ENCODE assay signal across 20 cellular contexts in the genomic region with DNA sequence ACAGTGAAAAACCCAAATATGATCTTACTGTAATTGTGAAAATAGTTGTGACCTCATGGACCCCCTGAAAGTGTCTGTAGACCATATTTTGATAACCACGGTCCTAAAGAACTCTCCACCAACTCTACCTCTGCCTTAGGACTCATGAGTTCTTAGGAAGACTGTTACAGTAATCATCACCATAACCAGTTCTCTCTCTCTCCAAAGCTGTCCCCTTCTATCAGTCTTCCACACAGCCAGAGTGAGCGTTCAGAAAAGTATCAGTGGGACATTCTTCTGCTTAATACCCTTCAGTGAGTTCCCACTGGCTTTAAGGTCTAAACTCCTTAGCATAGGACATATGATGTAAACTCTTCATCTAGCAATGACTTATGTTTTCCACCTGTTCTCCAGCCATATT.
"Had no signal": no experiment of that assay in that cellular context is flagged by ENCODE, and none has a peak within 500 bp of the region (broad histone marks: within the 10 kb centered on the region; RNA-seq: fewer than 3 reads in every experiment).

No MANE protein-coding gene starts in this region.

- ATAC-seq: foreskin keratinocyte; mucosa of descending colon; naive thymus-derived CD8-positive, alpha-beta T cell; stimulated activated naive B cell treated with anti-CD40 and anti-IgM and Interleukin-4, amounts not matched to agents 10 μg/mL and 1 μg/mL and 100 μg/mL, for 72 hours; stimulated activated naive CD8-positive, alpha-beta T cell treated with anti-CD3 and anti-CD28 coated beads, Interleukin-15, amount 100 ng/mL, for 72 hours; upper lobe of right lung had no signal

- H3K27me3 ChIP-seq: hepatocyte, neural progenitor cell, ovary, right atrium auricular region, sigmoid colon, testis, tibial nerve, upper lobe of right lung, vagina had no signal

- H3K4me3 ChIP-seq: hepatocyte, mucosa of descending colon, neural progenitor cell, ovary, right atrium auricular region, sigmoid colon, skin epidermis, testis, tibial nerve, upper lobe of right lung, vagina had no signal

- H3K27ac ChIP-seq: foreskin keratinocyte, hepatocyte, neural progenitor cell, ovary, right atrium auricular region, sigmoid colon, skin epidermis, testis, tibial nerve, upper lobe of right lung, vagina had no signal

- DNase-seq: dermis blood vessel endothelial cell; foreskin keratinocyte; head of caudate nucleus; mucosa of descending colon; naive thymus-derived CD8-positive, alpha-beta T cell; nucleus accumbens; ovary; sigmoid colon; stimulated activated CD4-positive, alpha-beta T cell treated with anti-CD3 and anti-CD28 coated beads, Interleukin-2, amount 100 ng/mL, for 24 hours; stimulated activated CD4-positive, alpha-beta T cell treated with anti-CD3 and anti-CD28 coated beads, Interleukin-4, amount 100 ng/mL, for 4 hours; stimulated activated naive B cell treated with anti-CD40 and anti-IgM and Interleukin-4, amounts not matched to agents 10 μg/mL and 1 μg/mL and 100 μg/mL, for 72 hours; stimulated activated naive CD8-positive, alpha-beta T cell treated with anti-CD3 and anti-CD28 coated beads, Interleukin-15, amount 100 ng/mL, for 72 hours; testis; upper lobe of right lung had no signal

- H2AFZ ChIP-seq: hepatocyte, neural progenitor cell had no signal

- H3K9me3 ChIP-seq: mucosa of descending colon, ovary, sigmoid colon, testis, tibial nerve, upper lobe of right lung, vagina had no signal

- H3K36me3 ChIP-seq: neural progenitor cell, ovary, right atrium auricular region, sigmoid colon, tibial nerve, upper lobe of right lung, vagina had no signal

- H3K36me3 Mint-ChIP-seq: neural progenitor cell had no signal

- H3K4me3 Mint-ChIP-seq: neural progenitor cell; stimulated activated naive B cell treated with anti-CD40 and anti-IgM and Interleukin-4, amounts not matched to agents 10 μg/mL and 1 μg/mL and 100 μg/mL, for 72 hours; stimulated activated naive CD8-positive, alpha-beta T cell treated with anti-CD3 and anti-CD28 coated beads, Interleukin-15, amount 100 ng/mL, for 72 hours had no signal

- H3K4me1 Mint-ChIP-seq: neural progenitor cell had no signal

- H3K9ac ChIP-seq: neural progenitor cell had no signal

- H3K27me3 Mint-ChIP-seq: naive thymus-derived CD8-positive, alpha-beta T cell; stimulated activated naive B cell treated with anti-CD40 and anti-IgM and Interleukin-4, amounts not matched to agents 10 μg/mL and 1 μg/mL and 100 μg/mL, for 72 hours; stimulated activated naive CD8-positive, alpha-beta T cell treated with anti-CD3 and anti-CD28 coated beads, Interleukin-15, amount 100 ng/mL, for 72 hours had no signal

- H3K4me2 ChIP-seq: hepatocyte, neural progenitor cell had no signal

- H3K27ac Mint-ChIP-seq: neural progenitor cell; stimulated activated naive B cell treated with anti-CD40 and anti-IgM and Interleukin-4, amounts not matched to agents 10 μg/mL and 1 μg/mL and 100 μg/mL, for 72 hours had no signal

- H3K4me1 ChIP-seq: neural progenitor cell, right atrium auricular region, sigmoid colon, testis, tibial nerve, upper lobe of right lung, vagina had no signal
